ENCODE assay signal across 8 cellular contexts in the genomic region with DNA sequence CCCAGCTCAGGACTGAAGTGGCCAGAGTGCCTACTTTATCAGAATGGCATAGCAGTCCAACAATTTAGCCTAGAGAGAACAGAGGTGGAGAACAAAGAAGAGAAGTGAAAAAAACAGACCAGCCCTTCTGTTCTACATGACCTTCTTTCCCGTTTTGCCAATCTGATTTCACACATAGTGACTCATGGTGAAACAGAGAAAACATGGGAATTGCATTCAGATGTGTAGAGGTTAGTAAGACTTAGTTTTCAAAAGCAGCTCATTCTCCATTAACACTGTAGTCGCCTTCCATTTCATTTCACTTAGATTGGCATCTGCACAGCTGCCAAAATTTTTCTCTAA. TPM values are rescaled to one million over a fixed set of nuclear protein-coding genes. Genes with fewer than 3 reads are reported as not detected.
DNase-seq lines count a peak whose midpoint lies in the region; ATAC-seq and TF ChIP-seq lines count a peak whose summit lies in the region.

No MANE protein-coding gene starts in this region.

- peak overlapping the region; percentile 99 for H3K27ac Mint-ChIP-seq in activated T-cell treated with anti-CD3 and anti-CD28 coated beads, Interleukin-2, amount 50 U/mL, for 24 hours
- peak overlapping the region; percentile 97 to 100 (median 100) for H3K27ac Mint-ChIP-seq in naive B cell

- H3K9me3 ChIP-seq in Peyer's patch (no peaks in the 10 kb centered on the region), endocrine pancreas (ENCODE audit: control insufficient read depth, low read length) (no peaks in the 10 kb centered on the region)

- H3K9me3 Mint-ChIP-seq in activated T-cell treated with anti-CD3 and anti-CD28 coated beads, Interleukin-2, amount 50 U/mL, for 24 hours = no peaks in the 10 kb centered on the region
- H3K9me3 Mint-ChIP-seq in naive B cell = no peaks in the 10 kb centered on the region

- H3K4me3 ChIP-seq in Peyer's patch (peak overlapping the region; percentile 56 to 94 (median 82)), endocrine pancreas (ENCODE audit: control insufficient read depth, insufficient read depth, low read length) (peak overlapping the region; percentile 86)

- peaks cover 0 to 70% (median 31%) of the 10 kb centered on the region in 4 donors for H3K4me1 ChIP-seq in Peyer's patch
- H3K4me1 ChIP-seq in endocrine pancreas (ENCODE audit: control insufficient read depth, insufficient read depth, low read length) = peaks cover 40% of the 10 kb centered on the region

- H3K36me3 Mint-ChIP-seq in activated T-cell treated with anti-CD3 and anti-CD28 coated beads, Interleukin-2, amount 50 U/mL, for 24 hours (ENCODE audit: low read depth) = peaks cover 45% of the 10 kb centered on the region
- no peaks in the 10 kb centered on the region for H3K36me3 Mint-ChIP-seq in naive B cell

- no peaks in the 10 kb centered on the region for H3K27me3 Mint-ChIP-seq in activated T-cell treated with anti-CD3 and anti-CD28 coated beads, Interleukin-2, amount 50 U/mL, for 24 hours
- H3K27me3 Mint-ChIP-seq in naive B cell = no peaks in the 10 kb centered on the region

- H3K4me1 Mint-ChIP-seq in activated T-cell treated with anti-CD3 and anti-CD28 coated beads, Interleukin-2, amount 50 U/mL, for 24 hours (ENCODE audit: low read depth) = peaks cover 64% of the 10 kb centered on the region
- peaks cover 46 to 81% (median 59%) of the 10 kb centered on the region in 3 donors for H3K4me1 Mint-ChIP-seq in naive B cell

- peak overlapping the region; percentile 96 for H3K4me3 Mint-ChIP-seq in activated T-cell treated with anti-CD3 and anti-CD28 coated beads, Interleukin-2, amount 50 U/mL, for 24 hours
- peak overlapping the region; percentile 90 to 99 (median 97) for H3K4me3 Mint-ChIP-seq in naive B cell

- H3K36me3 ChIP-seq in Peyer's patch (no peaks in the 10 kb centered on the region), endocrine pancreas (ENCODE audit: control insufficient read depth, insufficient read depth, low read length) (no peaks in the 10 kb centered on the region)

- no peaks in the 10 kb centered on the region for H3K27me3 ChIP-seq in Peyer's patch
- no peaks in the 10 kb centered on the region for H3K27me3 ChIP-seq in endocrine pancreas (ENCODE audit: control insufficient read depth, insufficient read depth, low read length)

- ATAC-seq in naive B cell (ENCODE audit: low read depth in 2 of 2) = no peak
- ATAC-seq in GM19023 (IDR thresholded peaks at IDR 0.05; ENCODE audit: unreplicated experiment) = no peak
- no peak for ATAC-seq in HG02884 (IDR thresholded peaks at IDR 0.05; ENCODE audit: unreplicated experiment)

- no peak for TF ChIP-seq CTCF in Peyer's patch (IDR thresholded peaks at IDR 0.05)

- TF ChIP-seq POLR2A in Peyer's patch (IDR thresholded peaks at IDR 0.05) = no peak

- H3K9ac ChIP-seq in endocrine pancreas (ENCODE audit: control insufficient read depth, insufficient read depth, low read length) = peak overlapping the region; percentile 54

- peak overlapping the region; percentile 85 to 96 (median 92) for H3K27ac ChIP-seq in Peyer's patch

- no peak for DNase-seq in activated T-cell treated with anti-CD3 and anti-CD28 coated beads, Interleukin-2, amount 50 U/mL, for 24 hours
- DNase-seq in activated T-cell treated with anti-CD3 and anti-CD28 coated beads for 4 hours (no peak), Peyer's patch (no peak), naive B cell (no peak), NCI-H1417 treated with DMSO at 0.1 percent for 48 hours (lab: John Stamatoyannopoulos, UW) (no peak)

RNA-seq across cellular contexts. Expression of gene ARL6IP5, which starts 0.4 kb away (rescaled TPM):
- 10 to 100 TPM; 51.0 to 92.5 (median 82.4) TPM for total RNA-seq in Peyer's patch
- 100 to 1,000 TPM; 278 to 469 (median 324) TPM for polyA plus RNA-seq in naive B cell (ENCODE audit: low read depth in 6 of 6)

RNA-seq across cellular contexts. Expression of gene UBA3, which starts 4.1 kb away (rescaled TPM):
- 10 to 100 TPM; 28.9 to 64.5 (median 59.8) TPM for total RNA-seq in Peyer's patch
- polyA plus RNA-seq in naive B cell (ENCODE audit: low read depth in 6 of 6) = 100 to 1,000 TPM in 1 of 6 donors, 10 to 100 TPM in 5; 57.8 to 123 (median 61.1) TPM

RNA-seq across cellular contexts. Expression of gene TMF1, which starts 32.2 kb away (rescaled TPM):
- total RNA-seq in Peyer's patch = 10 to 100 TPM; 36.8 to 49.5 (median 47.1) TPM
- 10 to 100 TPM; 26.1 to 65.0 (median 54.4) TPM for polyA plus RNA-seq in naive B cell (ENCODE audit: low read depth in 6 of 6)

RNA-seq across cellular contexts. Expression of gene LMOD3, which starts 38.1 kb away (rescaled TPM):
- not detected for total RNA-seq in Peyer's patch
- polyA plus RNA-seq in naive B cell (ENCODE audit: low read depth in 6 of 6) = under 1 TPM in 3 of 6 donors, not detected in 3; 0.05 to 0.19 (median 0.09) TPM
